In genomic region chr21:42853621-42854020, GRCh38 we compare ENCODE assay signal across 31 cellular contexts.
"Had no signal": no experiment of that assay in that cellular context is flagged by ENCODE, and none has a peak within 500 bp of the region (broad histone marks: within the 10 kb centered on the region; RNA-seq: fewer than 3 reads in every experiment).

No MANE protein-coding gene starts in this region.

- ATAC-seq: activated CD8-positive, alpha-beta T cell treated with anti-CD3 and anti-CD28 coated beads for 36 hours; activated naive CD4-positive, alpha-beta T cell treated with anti-CD3 and anti-CD28 coated beads, Interleukin-2, amount 50 U/mL, for 72 hours; activated T-cell treated with anti-CD3 and anti-CD28 coated beads, Interleukin-2, amount 50 U/mL, for 4 hours; activated T-cell treated with anti-CD3 and anti-CD28 coated beads, Interleukin-2, amount 50 U/mL, for 72 hours; activated T-helper 17 cell treated with anti-CD3 and anti-CD28 coated beads, Interleukin-2, amount 50 U/mL, for 72 hours; body of pancreas had no signal

- H3K4me1 ChIP-seq: adrenal gland, body of pancreas, breast epithelium had no signal

- DNase-seq: activated B cell treated with CpG ODN at 0.5 μM for 24 hours; activated CD4-positive, alpha-beta memory T cell treated with anti-CD3 and anti-CD28 coated beads for 36 hours; activated CD4-positive, alpha-beta T cell treated with anti-CD3 and anti-CD28 coated beads for 4 hours; activated CD4-positive, alpha-beta T cell treated with anti-CD3 and anti-CD28 coated beads, Interleukin-2, amount 10 ng/mL, durations not matched to agents 24 days and 14 days; activated CD4-positive, alpha-beta T cell treated with anti-CD3 and anti-CD28 coated beads, Interleukin-2, amount 50 U/mL, for 1 hour; activated CD4-positive, alpha-beta T cell treated with anti-CD3 and anti-CD28 coated beads, Interleukin-2, amount 50 U/mL, for 4 hours; activated CD4-positive, CD25-positive, alpha-beta regulatory T cell treated with anti-CD3 and anti-CD28 coated beads, Interleukin-2, amount 50 U/mL, for 72 hours; activated CD8-positive, alpha-beta memory T cell treated with anti-CD3 and anti-CD28 coated beads, Interleukin-2, amount 50 U/mL, for 4 hours; activated CD8-positive, alpha-beta T cell treated with anti-CD3 and anti-CD28 coated beads for 36 hours; activated effector memory CD4-positive, alpha-beta T cell treated with anti-CD3 and anti-CD28 coated beads, Interleukin-2, amount 50 U/mL, for 16 hours; activated gamma-delta T cell treated with Interleukin-2 at 50 U/mL for 16 hours; activated naive CD4-positive, alpha-beta T cell; activated naive CD4-positive, alpha-beta T cell treated with anti-CD3 and anti-CD28 coated beads for 36 hours; activated naive CD4-positive, alpha-beta T cell treated with anti-CD3 and anti-CD28 coated beads, Interleukin-2, amount 50 U/mL, for 16 hours; activated naive CD8-positive, alpha-beta T cell treated with anti-CD3 and anti-CD28 coated beads for 36 hours; activated T-cell treated with anti-CD3 and anti-CD28 coated beads for 4 hours; activated T-cell treated with anti-CD3 and anti-CD28 coated beads, Interleukin-2, amount 50 U/mL, for 1 hour; activated T-cell treated with anti-CD3 and anti-CD28 coated beads, Interleukin-2, amount 50 U/mL, for 4 hours; activated T-cell treated with anti-CD3 and anti-CD28 coated beads, Interleukin-2, amount 50 U/mL, for 72 hours; adrenal gland; amniotic stem cell; aorta; body of pancreas; brain microvascular endothelial cell; central memory CD4-positive, alpha-beta T cell; T-helper 2 cell; T-helper 9 cell had no signal

- H3K27me3 ChIP-seq: adrenal gland, body of pancreas, brain microvascular endothelial cell, breast epithelium had no signal

- H3K36me3 ChIP-seq: breast epithelium had no signal

- H3K9me3 ChIP-seq: adrenal gland, body of pancreas, breast epithelium had no signal

- H3K4me3 ChIP-seq: adrenal gland, body of pancreas, breast epithelium had no signal

- H3K27ac ChIP-seq: adrenal gland, body of pancreas, brain microvascular endothelial cell, breast epithelium, VCaP had no signal
